In the genomic region with DNA sequence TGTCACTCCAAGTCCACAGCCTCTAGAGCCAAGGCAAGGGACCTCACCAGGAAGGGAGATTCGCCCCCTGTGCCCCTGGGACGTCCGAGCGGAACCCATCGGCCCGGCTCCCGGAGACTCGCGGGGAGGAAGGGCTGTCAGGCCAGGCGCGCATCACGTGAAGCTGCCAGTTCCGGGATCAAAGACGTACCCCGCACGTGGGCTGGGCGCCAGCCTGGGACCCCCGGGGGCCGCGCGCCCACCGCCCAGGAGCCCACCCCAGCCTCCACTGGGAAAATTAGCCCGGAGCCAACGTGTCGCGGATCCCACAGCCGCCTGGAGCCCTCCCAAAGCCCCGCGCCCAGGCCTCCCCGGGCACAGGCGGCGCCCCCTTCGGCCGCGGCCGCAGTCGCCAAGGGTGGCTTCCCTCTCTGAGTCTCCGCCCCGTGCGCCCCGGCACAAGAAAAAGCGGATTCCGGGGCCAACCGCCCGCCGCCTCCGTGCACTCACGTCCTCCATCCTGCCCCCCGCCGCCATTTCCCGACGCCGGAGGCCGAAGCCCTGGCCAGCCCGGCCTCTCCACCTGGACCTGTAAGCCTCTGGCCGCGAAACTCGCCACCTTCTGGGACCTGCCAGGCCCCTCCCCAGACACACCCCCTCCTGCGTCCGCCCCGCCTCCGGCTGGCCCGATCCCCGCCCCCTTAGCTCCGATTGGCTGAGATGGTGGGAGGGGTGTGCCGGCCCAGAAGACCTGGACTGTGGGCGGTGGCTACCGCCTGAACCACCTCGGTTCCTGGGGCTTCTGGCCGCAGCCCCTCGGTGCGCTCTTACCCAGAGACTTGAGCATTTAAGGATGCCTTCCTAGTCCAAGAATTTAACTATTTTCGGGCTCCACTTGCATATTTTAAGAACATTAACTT, we compare ENCODE assay signal across 8 cellular contexts. TPM values are rescaled to one million over a fixed set of nuclear protein-coding genes. Genes with fewer than 3 reads are reported as not detected.
A peak's percentile ranks its signal among the peaks of the same experiment; 100 is the strongest.
DNase-seq lines count a peak whose midpoint lies in the region; ATAC-seq and TF ChIP-seq lines count a peak whose summit lies in the region.

TMEM192 (minus strand) TSS at position 603 of the 899 bp plus-strand sequence; CDS start at position 516, 87 bp downstream.

- H3K27ac Mint-ChIP-seq in T-cell: peak within 1 kb of the TSS; percentile 84 to 93

- ATAC-seq in HG02763 (IDR thresholded peaks at IDR 0.05; ENCODE audit: unreplicated experiment): peak; percentile 97
- peak; percentile 95 to 98 (median 96) for ATAC-seq in T-cell (replicated peaks in 1 of 4)
- ATAC-seq in heart right ventricle: peak; percentile 99 to 100 (median 100)
- peak; percentile 99 for ATAC-seq in upper lobe of right lung

- TF ChIP-seq CTCF in GM12875 (IDR thresholded peaks at IDR 0.05; ENCODE audit: borderline replicate concordance, insufficient read depth, low read depth, low read length): peak; percentile 44
- peak in 7 of 9 donors; percentile 10 to 57 (median 53) for TF ChIP-seq CTCF in heart right ventricle (IDR thresholded peaks at IDR 0.05)
- peak; percentile 44 for TF ChIP-seq CTCF in upper lobe of right lung (IDR thresholded peaks at IDR 0.05)

- 0% methylated on average over 69 to 73 of the region's 73 CpGs for WGBS in heart right ventricle, 2 donors

- peaks cover 19 to 30% (median 21%) of the 10 kb centered on the region in 3 donors for H3K4me1 Mint-ChIP-seq in T-cell

- peaks cover 0 to 8% (median 0%) of the 10 kb centered on the region in 9 donors for H3K36me3 ChIP-seq in heart right ventricle
- H3K36me3 ChIP-seq in upper lobe of right lung: no peaks in the 10 kb centered on the region

- DNase-seq in NCI-H1417 (lab: John Stamatoyannopoulos, UW): peak; percentile 74 to 97 (median 95)
- DNase-seq in T-cell: peak; percentile 75 to 92 (median 86)
- peak; percentile 86 for DNase-seq in amniotic epithelial cell (ENCODE audit: low read depth)
- peak; percentile 93 for DNase-seq in heart right ventricle
- DNase-seq in posterior vena cava (ENCODE audit: low spot score): peak; percentile 98
- peak; percentile 97 for DNase-seq in upper lobe of right lung

- H3K27me3 ChIP-seq in heart right ventricle: peaks cover 0 to 7% (median 0%) of the 10 kb centered on the region in 7 donors
- no peaks in the 10 kb centered on the region for H3K27me3 ChIP-seq in upper lobe of right lung

- intact Hi-C loops in heart right ventricle (cut with DNase I) (loop anchor here in 1 of 10 donors (2.0 kb wide), 1 partner anchor 214 kb away; the partner anchor contains the start of gene MSMO1), posterior vena cava (cut with DNase I) (no loop called here), upper lobe of right lung (cut with DNase I) (no loop called here)

- H3K9me3 Mint-ChIP-seq in T-cell: no peaks in the 10 kb centered on the region

- CTCF ChIA-PET in T-cell (lab: Charles Lee): interaction anchor here (0.6 to 3.7 kb wide), 19 partner anchors 8 to 1562 kb away, joined by 3 to 19 read pairs (median 5); partner anchors contain the start of gene MSMO1 (in 1 of the 2)

- H3K4me3 ChIP-seq in GM12875 (ENCODE audit: low read depth, low read length) (peak within 1 kb of the TSS; percentile 91), heart right ventricle (peak within 1 kb of the TSS; percentile 57 to 99 (median 90)), upper lobe of right lung (peak within 1 kb of the TSS; percentile 96)

- peaks cover 0 to 11% of the 10 kb centered on the region in 2 donors for H3K27me3 Mint-ChIP-seq in T-cell

- H3K9me3 ChIP-seq in heart right ventricle (no peaks in the 10 kb centered on the region), upper lobe of right lung (no peaks in the 10 kb centered on the region)

- POLR2A ChIA-PET in T-cell (lab: Charles Lee): interaction anchor here (0.6 to 0.9 kb wide), 6 partner anchors 9 to 1432 kb away, joined by 3 to 7 read pairs (median 4); partner anchors contain the start of gene MSMO1 (in 1 of the 2)

- H3K4me1 ChIP-seq in heart right ventricle (peaks cover 0 to 15% (median 9%) of the 10 kb centered on the region in 9 donors), upper lobe of right lung (peaks cover 7% of the 10 kb centered on the region)

- peak within 1 kb of the TSS; percentile 85 to 95 (median 87) for H3K4me3 Mint-ChIP-seq in T-cell

- H3K27ac ChIP-seq in heart right ventricle (peak within 1 kb of the TSS; percentile 55 to 93 (median 90)), upper lobe of right lung (peak within 1 kb of the TSS; percentile 94)

- H3K36me3 Mint-ChIP-seq in T-cell: no peaks in the 10 kb centered on the region

RNA-seq across cellular contexts. Expression of gene TMEM192, which starts in this region (rescaled TPM):
- total RNA-seq in T-cell: 1 to 10 TPM; 8.6 to 9.5 (median 9.5) TPM
- 10 to 100 TPM; 14.4 to 23.1 (median 18.0) TPM for total RNA-seq in heart right ventricle
- polyA plus RNA-seq in heart right ventricle: 1 to 10 TPM; 4.5 to 9.8 TPM
- total RNA-seq in posterior vena cava: 10 to 100 TPM; 13.8 to 14.4 TPM
- total RNA-seq in upper lobe of right lung: 26.5 TPM

Comparison
In these comparisons a context has a peak if more than half of its experiments do, and no peak if none do; other contexts are left out.
1. Peak in every context shown above with its lines: DNase-seq, ATAC-seq, H3K4me3 ChIP-seq and H3K27ac ChIP-seq.